In the genomic region with DNA sequence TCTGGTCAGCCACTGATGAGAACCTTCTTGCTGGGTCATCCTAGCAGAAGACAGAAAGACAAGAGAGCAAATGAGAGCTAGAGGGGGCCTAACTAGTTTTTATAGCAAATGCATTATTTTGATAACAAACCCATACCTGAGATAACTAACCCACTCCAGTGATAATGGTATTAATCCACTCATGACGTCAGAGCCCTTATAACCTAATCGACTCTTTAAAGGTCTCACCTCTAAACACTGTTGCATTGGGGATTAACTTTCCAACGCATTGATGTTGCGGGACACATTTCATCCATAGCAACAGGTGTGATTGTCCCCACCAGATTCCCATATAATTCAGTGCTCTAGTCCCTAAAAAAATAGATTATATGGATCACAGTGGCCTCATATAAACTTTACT, we compare ENCODE assay signal across 8 cellular contexts.
"Had no signal": no experiment of that assay in that cellular context is flagged by ENCODE, and none has a peak within 500 bp of the region (broad histone marks: within the 10 kb centered on the region; RNA-seq: fewer than 3 reads in every experiment).

No MANE protein-coding gene starts in this region.

- FAIRE-seq: G401.6, GM12878, GM12891, GM12892, GM18507, GM19239 had no signal

- DNase-seq: GDM1, GF-D8 had no signal

- H3K4me3 ChIP-seq: GM12878 had no signal

- ATAC-seq: GM12878 had no signal
